In the genomic region with DNA sequence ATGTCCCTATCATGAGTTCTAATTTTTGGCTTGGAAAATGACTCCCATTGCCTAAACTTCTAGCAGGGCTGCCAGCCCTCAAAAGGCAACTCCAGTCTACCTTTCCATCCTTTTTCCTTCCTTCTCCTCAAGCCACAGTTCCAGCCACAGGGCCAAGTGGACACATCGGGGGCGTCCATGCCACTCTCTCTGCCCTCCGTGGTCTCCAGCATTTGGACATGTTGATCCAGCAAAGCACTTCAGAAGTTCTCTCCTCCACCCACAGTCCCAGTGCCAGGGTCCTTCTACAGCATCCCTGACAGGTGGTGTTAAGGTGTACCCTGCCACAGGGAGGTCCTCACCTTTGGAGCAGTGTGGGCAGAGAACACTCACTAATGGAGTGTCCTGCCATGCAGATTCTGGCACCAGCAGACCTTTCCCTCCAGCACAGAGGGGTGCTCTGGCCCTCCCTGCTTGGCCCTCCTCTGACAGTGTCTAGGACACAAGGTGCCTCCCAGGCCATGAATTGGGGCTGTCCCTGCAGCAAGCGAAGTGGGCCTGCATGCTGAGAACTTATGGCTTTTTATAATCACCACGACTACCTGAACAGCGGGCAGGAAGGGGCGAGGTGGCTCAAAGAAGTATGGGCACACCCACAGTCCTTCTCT, we compare ENCODE assay signal across 26 cellular contexts. TPM values are rescaled to one million over a fixed set of nuclear protein-coding genes. Genes with fewer than 3 reads are reported as not detected.
"Had no signal": no experiment of that assay in that cellular context is flagged by ENCODE, and none has a peak within 500 bp of the region (broad histone marks: within the 10 kb centered on the region; RNA-seq: fewer than 3 reads in every experiment).

No MANE protein-coding gene starts in this region.

- H3K36me3 ChIP-seq: SJSA1 had no signal

- H3K9ac ChIP-seq: KMS-11 had no signal

- DNase-seq: activated B cell treated with CpG ODN at 0.5 μM for 24 hours; activated CD4-positive, alpha-beta T cell treated with anti-CD3 and anti-CD28 coated beads for 1 hour; activated CD4-positive, alpha-beta T cell treated with anti-CD3 and anti-CD28 coated beads, Interleukin-2, amount 10 ng/mL, durations not matched to agents 24 days and 14 days; activated CD4-positive, alpha-beta T cell treated with anti-CD3 and anti-CD28 coated beads, Interleukin-2, amount 50 U/mL, for 48 hours; activated CD8-positive, alpha-beta memory T cell treated with anti-CD3 and anti-CD28 coated beads for 24 hours; activated effector memory CD4-positive, alpha-beta T cell treated with anti-CD3 and anti-CD28 coated beads, Interleukin-2, amount 50 U/mL, for 16 hours; activated naive CD4-positive, alpha-beta T cell treated with Interleukin-2 at 50 U/mL for 16 hours; activated naive CD8-positive, alpha-beta T cell treated with anti-CD3 and anti-CD28 coated beads, Interleukin-2, amount 50 U/mL, for 24 hours; activated T-cell treated with anti-CD3 and anti-CD28 coated beads, Interleukin-2, amount 50 U/mL, for 4 hours; amniotic stem cell; MV-4-11; NCI-H1092 treated with DMSO at 0.1 percent for 48 hours; NCI-H1417 treated with DMSO at 0.1 percent for 48 hours; NCI-H1694; NCI-H2029; NCI-H446; NCI-H524; SHP77; T-helper 17 cell; T-helper 9 cell had no signal

- H3K36me3 Mint-ChIP-seq: activated naive CD4-positive, alpha-beta T cell treated with anti-CD3 and anti-CD28 coated beads, Interleukin-2, amount 50 U/mL, for 72 hours; brain had no signal

- H3K27me3 ChIP-seq: SJSA1 had no signal

- H3K4me3 ChIP-seq: SJSA1 had no signal

- H3K4me1 ChIP-seq: SJSA1 had no signal

- ATAC-seq: activated naive CD4-positive, alpha-beta T cell treated with anti-CD3 and anti-CD28 coated beads, Interleukin-2, amount 50 U/mL, for 72 hours; activated naive CD8-positive, alpha-beta T cell treated with anti-CD3 and anti-CD28 coated beads, Interleukin-2, amount 50 U/mL, for 24 hours; T-helper 17 cell had no signal

- H3K4me3 Mint-ChIP-seq: activated B cell treated with CpG ODN at 0.5 μM for 24 hours; activated CD4-positive, alpha-beta T cell treated with anti-CD3 and anti-CD28 coated beads, Interleukin-2, amount 10 ng/mL, durations not matched to agents 24 days and 14 days; activated naive CD8-positive, alpha-beta T cell treated with anti-CD3 and anti-CD28 coated beads, Interleukin-2, amount 50 U/mL, for 24 hours; activated T-cell treated with anti-CD3 and anti-CD28 coated beads, Interleukin-2, amount 50 U/mL, for 4 hours; brain; T-helper 17 cell had no signal

- H3K4me1 Mint-ChIP-seq: activated B cell treated with CpG ODN at 0.5 μM for 24 hours; activated CD4-positive, alpha-beta T cell treated with anti-CD3 and anti-CD28 coated beads, Interleukin-2, amount 10 ng/mL, durations not matched to agents 24 days and 14 days; activated naive CD8-positive, alpha-beta T cell treated with anti-CD3 and anti-CD28 coated beads, Interleukin-2, amount 50 U/mL, for 24 hours; brain; T-helper 17 cell had no signal

- H3K27ac ChIP-seq: KMS-11, SJSA1 had no signal

- H3K9me3 ChIP-seq: SJSA1 had no signal

- H3K9me3 Mint-ChIP-seq: activated B cell treated with CpG ODN at 0.5 μM for 24 hours; activated CD4-positive, alpha-beta T cell treated with anti-CD3 and anti-CD28 coated beads, Interleukin-2, amount 10 ng/mL, durations not matched to agents 24 days and 14 days; activated naive CD4-positive, alpha-beta T cell treated with anti-CD3 and anti-CD28 coated beads, Interleukin-2, amount 50 U/mL, for 72 hours; activated naive CD8-positive, alpha-beta T cell treated with anti-CD3 and anti-CD28 coated beads, Interleukin-2, amount 50 U/mL, for 24 hours; activated T-cell treated with anti-CD3 and anti-CD28 coated beads, Interleukin-2, amount 50 U/mL, for 4 hours; brain had no signal

- H3K27ac Mint-ChIP-seq: activated B cell treated with CpG ODN at 0.5 μM for 24 hours; activated CD4-positive, alpha-beta T cell treated with anti-CD3 and anti-CD28 coated beads, Interleukin-2, amount 10 ng/mL, durations not matched to agents 24 days and 14 days; activated naive CD8-positive, alpha-beta T cell treated with anti-CD3 and anti-CD28 coated beads, Interleukin-2, amount 50 U/mL, for 24 hours; brain; T-helper 17 cell had no signal

RNA-seq across cellular contexts. Expression of gene FABP1, which starts 1.6 kb away (rescaled TPM):
- total RNA-seq: activated B cell treated with CpG ODN at 0.5 μM for 24 hours; activated CD4-positive, alpha-beta T cell treated with anti-CD3 and anti-CD28 coated beads, Interleukin-2, amount 10 ng/mL, durations not matched to agents 24 days and 14 days; activated naive CD4-positive, alpha-beta T cell treated with anti-CD3 and anti-CD28 coated beads, Interleukin-2, amount 50 U/mL, for 72 hours; astrocyte; MCF 10A; SJSA1; T-helper 17 cell had no signal
